16 cellular contexts compared by ENCODE assay signal in genomic region chr19:46635920-46636761, GRCh38. TPM values are rescaled to one million over a fixed set of nuclear protein-coding genes. Genes with fewer than 3 reads are reported as not detected.
DNase-seq lines count a peak whose midpoint lies in the region; ATAC-seq, FAIRE-seq and TF ChIP-seq lines count a peak whose summit lies in the region.
"Had no signal": no experiment of that assay in that cellular context is flagged by ENCODE, and none has a peak within 500 bp of the region (broad histone marks: within the 10 kb centered on the region; RNA-seq: fewer than 3 reads in every experiment).

Gene GNG8, minus strand, starts transcription at chr19:46636202. Its CDS starts 1,520 bp downstream, at chr19:46634682.

- H3K4me2 ChIP-seq in A549 (peak within 1 kb of the TSS; percentile 100), mesenchymal stem cell (ENCODE audit: low read length, poor library complexity, severe bottlenecking) (no peak within 1 kb of the TSS)

- peaks cover 8% of the 10 kb centered on the region for H3K4me1 Mint-ChIP-seq in Caco-2 (ENCODE audit: low read depth, unreplicated experiment)
- peaks cover 24% of the 10 kb centered on the region for H3K4me1 Mint-ChIP-seq in activated T-cell treated with anti-CD3 and anti-CD28 coated beads, Interleukin-2, amount 50 U/mL, for 4 hours (ENCODE audit: low read depth)

- peak within 1 kb of the TSS in 1 of 2 experiments; percentile 81 for H2BK12ac ChIP-seq in mesenchymal stem cell (ENCODE audit: low read length in 2 of 2)

- H3K4ac ChIP-seq in mesenchymal stem cell (ENCODE audit: low read depth in 1 of 2, low read length in 2 of 2) = no peak within 1 kb of the TSS

- H3K36me3 Mint-ChIP-seq in Caco-2 (ENCODE audit: insufficient read depth, unreplicated experiment) = no peaks in the 10 kb centered on the region
- no peaks in the 10 kb centered on the region for H3K36me3 Mint-ChIP-seq in activated T-cell treated with anti-CD3 and anti-CD28 coated beads, Interleukin-2, amount 50 U/mL, for 4 hours (ENCODE audit: insufficient read depth)

- H3K4me1 ChIP-seq in A549 (peaks cover 25% of the 10 kb centered on the region), Caco-2 (peaks cover 14% of the 10 kb centered on the region), mesenchymal stem cell (ENCODE audit: control insufficient read depth, insufficient read depth, low read depth, low read length) (peaks cover 27% of the 10 kb centered on the region)

- peak within 1 kb of the TSS; percentile 13 for H3K4me3 Mint-ChIP-seq in Caco-2 (ENCODE audit: unreplicated experiment)
- peak within 1 kb of the TSS; percentile 60 for H3K4me3 Mint-ChIP-seq in activated T-cell treated with anti-CD3 and anti-CD28 coated beads, Interleukin-2, amount 50 U/mL, for 4 hours

- H3K9me3 ChIP-seq in A549 (no peaks in the 10 kb centered on the region), Caco-2 (no peaks in the 10 kb centered on the region), mesenchymal stem cell (ENCODE audit: control insufficient read depth, low read length) (no peaks in the 10 kb centered on the region)
- H3K9me3 ChIP-seq: ovary had no signal

- TF ChIP-seq RAD21 in A549 (conservative IDR thresholded peaks at IDR 0.05 in 1 of 2, IDR thresholded peaks at IDR 0.05 in 1 of 2) = no peak

- no peaks in the 10 kb centered on the region for H3K79me1 ChIP-seq in mesenchymal stem cell (replicated peaks; ENCODE audit: low read length, poor library complexity, severe bottlenecking)

- BruUV-seq in Caco-2 (replicated peaks; lab: Mats Ljungman, UMichigan) = no TSS peak

- no peak within 1 kb of the TSS for H2AK5ac ChIP-seq in mesenchymal stem cell (ENCODE audit: low read length, severe bottlenecking)

- H3K9ac ChIP-seq in mesenchymal stem cell (ENCODE audit: low read length) = no peak within 1 kb of the TSS

- H3K4me3 ChIP-seq in A549 (peak within 1 kb of the TSS; percentile 53; the same call in 1 of the 3 replicates), Caco-2 (ENCODE audit: low read depth, low read length) (no peak within 1 kb of the TSS), mesenchymal stem cell (ENCODE audit: insufficient read depth in 1 of 2, low read depth in 1 of 2, low read length in 2 of 2) (no peak within 1 kb of the TSS)

- TF ChIP-seq CTCF in A549 (IDR thresholded peaks at IDR 0.05) (no peak), Caco-2 (IDR thresholded peaks at IDR 0.05; ENCODE audit: insufficient read depth in 1 of 2, low read depth in 1 of 2, low read length in 1 of 2, severe bottlenecking in 1 of 2, unreplicated experiment in 1 of 2) (no peak), GM10248 (IDR thresholded peaks at IDR 0.05; ENCODE audit: control extremely low read depth, extremely low read depth, low read depth, missing control alignments) (no peak)

- WGBS in A549 (ENCODE audit: missing lambda C conversion rate) = 46% methylated on average over 22 of the region's 34 CpGs
- WGBS in mesenchymal stem cell = 30% methylated on average over 28 of the region's 34 CpGs

- H3K18ac ChIP-seq in mesenchymal stem cell (ENCODE audit: low read depth in 1 of 2, low read length in 2 of 2) = peak within 1 kb of the TSS in 1 of 2 experiments; percentile 61

- H2BK5ac ChIP-seq in mesenchymal stem cell (ENCODE audit: low read depth, low read length, poor library complexity, severe bottlenecking) = no peak within 1 kb of the TSS

- peak within 1 kb of the TSS; percentile 75 for H2BK15ac ChIP-seq in mesenchymal stem cell (ENCODE audit: low read depth, poor library complexity, severe bottlenecking)

- CTCF ChIA-PET in A549 (lab: Yijun Ruan, JAX) = interaction anchor here (0.7 to 28.7 kb wide), 8 partner anchors 9 to 131 kb away, joined by 3 to 737 read pairs (median 6); partner anchors contain the start of genes CALM3 and DACT3
- CTCF ChIA-PET in Caco-2 (lab: Charles Lee) = interaction anchor here (1.0 to 1.6 kb wide), 2 partner anchors 19 to 25 kb away, joined by 3 to 7 read pairs; partner anchors contain the start of gene DACT3
- CTCF ChIA-PET in GM10248 (lab: Yijun Ruan, JAX) = interaction anchor here (1.1 to 1.8 kb wide), 4 partner anchors 12 to 25 kb away, joined by 3 to 13 read pairs (median 4); partner anchors contain the start of gene DACT3

- no peaks in the 10 kb centered on the region for H3K36me3 ChIP-seq in Caco-2 (ENCODE audit: control insufficient read depth, insufficient read depth, low read length)
- no peaks in the 10 kb centered on the region for H3K36me3 ChIP-seq in mesenchymal stem cell (ENCODE audit: control insufficient read depth in 1 of 2, insufficient read depth in 2 of 2, low read depth in 1 of 2, low read length in 2 of 2)
- H3K36me3 ChIP-seq: ovary had no signal

- no peak within 1 kb of the TSS for H4K91ac ChIP-seq in mesenchymal stem cell (ENCODE audit: low read length)

- intact Hi-C loops in Caco-2 (cut with micrococcal nuclease; ENCODE audit: unreplicated experiment) = no loop called here

- no peak for TF ChIP-seq EP300 in A549 (IDR thresholded peaks at IDR 0.05)

- H3K27ac ChIP-seq in A549 = peak within 1 kb of the TSS in 1 of 2 experiments; percentile 69; a peak in 1 of 6 replicates
- H3K27ac ChIP-seq in mesenchymal stem cell (ENCODE audit: low read length, poor library complexity, severe bottlenecking) = no peak within 1 kb of the TSS
- H3K27ac ChIP-seq: ovary had no signal

- POLR2A ChIA-PET in A549 (lab: Yijun Ruan, JAX) (no interaction called here), Caco-2 (lab: Charles Lee) (no interaction called here), GM10248 (lab: Yijun Ruan, JAX) (interaction anchor here (0.5 to 0.6 kb wide), 2 partner anchors 25 kb away, joined by 3 read pairs; partner anchors contain the start of gene DACT3)

- H3K27me3 ChIP-seq in Caco-2 (replicated peaks; ENCODE audit: control insufficient read depth, insufficient read depth, low read length) (no peaks in the 10 kb centered on the region; the same call in 1 of the 2 replicates), mesenchymal stem cell (ENCODE audit: control insufficient read depth in 1 of 2, insufficient read depth in 1 of 2, low read length in 2 of 2) (peaks cover 12 to 43% of the 10 kb centered on the region in 2 experiments)
- H3K27me3 ChIP-seq: ovary had no signal

- H2AFZ ChIP-seq in mesenchymal stem cell (ENCODE audit: low read depth, low read length) = no peak within 1 kb of the TSS

- peak within 1 kb of the TSS; percentile 39 for H4K8ac ChIP-seq in mesenchymal stem cell (ENCODE audit: low read length)

- no peak for DNase-seq in A549 (ENCODE audit: low read depth in 1 of 2, low spot score in 1 of 2)
- DNase-seq in Caco-2 = peak in 1 of 2 experiments; percentile 38
- no peak for DNase-seq in activated T-cell treated with anti-CD3 and anti-CD28 coated beads, Interleukin-2, amount 50 U/mL, for 4 hours
- DNase-seq in mesenchymal stem cell = no peak
- DNase-seq in GM10248 (ENCODE audit: extremely low spot score) = no peak
- DNase-seq in HuH-7 (ENCODE audit: low spot score) = no peak
- DNase-seq in cerebellar cortex (ENCODE audit: low spot score) = no peak
- DNase-seq: DMS 273 treated with DMSO at 0.1 percent for 48 hours, kidney, NCI-H1105, ovary, RPMI8226 had no signal

- H2BK120ac ChIP-seq in mesenchymal stem cell (ENCODE audit: low read depth, low read length) = no peak within 1 kb of the TSS

- TF ChIP-seq POLR2A in A549 (IDR thresholded peaks at IDR 0.05; ENCODE audit: low read length) = no peak

- no peak within 1 kb of the TSS for H3K27ac Mint-ChIP-seq in Caco-2 (ENCODE audit: unreplicated experiment)

- H3K14ac ChIP-seq in mesenchymal stem cell (ENCODE audit: low read length in 2 of 2) = no peak within 1 kb of the TSS

- peaks cover 16% of the 10 kb centered on the region for H3K27me3 Mint-ChIP-seq in Caco-2 (ENCODE audit: insufficient read depth, unreplicated experiment)
- H3K27me3 Mint-ChIP-seq in activated T-cell treated with anti-CD3 and anti-CD28 coated beads, Interleukin-2, amount 50 U/mL, for 4 hours (ENCODE audit: low read depth) = peaks cover 3% of the 10 kb centered on the region

- no peak within 1 kb of the TSS for H3K23ac ChIP-seq in mesenchymal stem cell (ENCODE audit: low read length in 2 of 2)

- H3K9me3 Mint-ChIP-seq in Caco-2 (ENCODE audit: unreplicated experiment) = no peaks in the 10 kb centered on the region
- no peaks in the 10 kb centered on the region for H3K9me3 Mint-ChIP-seq in activated T-cell treated with anti-CD3 and anti-CD28 coated beads, Interleukin-2, amount 50 U/mL, for 4 hours

- ATAC-seq in A549 = no peak
- ATAC-seq in activated T-cell treated with anti-CD3 and anti-CD28 coated beads, Interleukin-2, amount 50 U/mL, for 4 hours = no peak
- ATAC-seq in HG03571 (IDR thresholded peaks at IDR 0.05; ENCODE audit: unreplicated experiment) = no peak

- FAIRE-seq in A549 (lab: Jason Lieb, UNC) = no peak
- FAIRE-seq: GM18507, kidney, urothelium cell line had no signal

TF ChIP-seq in A549, 52 proteins besides CTCF, POLR2A, EP300 and RAD21 (continues in another document):
- TF ChIP-seq RNF2 (IDR thresholded peaks at IDR 0.05; ENCODE audit: borderline replicate concordance, low read depth) (no peak), ZNF302 (CRISPR knock-in tag; IDR thresholded peaks at IDR 0.05) (no peak), SREBF2 (IDR thresholded peaks at IDR 0.05) (no peak)
- TF ChIP-seq, protein P1, sequence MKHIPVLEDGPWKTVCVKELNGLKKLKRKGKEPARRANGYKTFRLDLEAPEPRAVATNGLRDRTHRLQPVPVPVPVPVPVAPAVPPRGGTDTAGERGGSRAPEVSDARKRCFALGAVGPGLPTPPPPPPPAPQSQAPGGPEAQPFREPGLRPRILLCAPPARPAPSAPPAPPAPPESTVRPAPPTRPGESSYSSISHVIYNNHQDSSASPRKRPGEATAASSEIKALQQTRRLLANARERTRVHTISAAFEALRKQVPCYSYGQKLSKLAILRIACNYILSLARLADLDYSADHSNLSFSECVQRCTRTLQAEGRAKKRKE (CRISPR knock-in tag; IDR thresholded peaks at IDR 0.05; ENCODE audit: low read depth) = no peak

RNA-seq across cellular contexts. Expression of gene GNG8, which starts in this region (rescaled TPM):
- polyA plus RNA-seq in A549 (2011; rRNA removed) = not detected in 2 replicates
- polyA plus RNA-seq in A549 (2012; cell fraction: cytosol; rRNA removed) = not detected in 2 replicates
- polyA plus RNA-seq in A549 (2012; cell fraction: nucleus; rRNA removed) = not detected in 2 replicates
- polyA plus RNA-seq in A549 (2017; fragmentation: RNase III; extraction: RNeasy Plus Mini Kit Qiagen cat#74134 plus additional on column Dnase treatment) = not detected in 3 replicates
- not detected in 2 replicates for polyA minus RNA-seq in A549 (2011; rRNA and poly(A)+ RNA removed)
- total RNA-seq in Caco-2 (2022) = not detected in 2 replicates
- 1 to 10 TPM; 1.5 to 2.6 (median 2.4) TPM for total RNA-seq in activated T-cell treated with anti-CD3 and anti-CD28 coated beads, Interleukin-2, amount 50 U/mL, for 4 hours
- polyA plus RNA-seq in mesenchymal stem cell (2013, experiment 1 of 2) = not detected
- 1.3 TPM for polyA plus RNA-seq in mesenchymal stem cell (2013, experiment 2 of 2)
- total RNA-seq: kidney, ovary had no signal
- polyA plus RNA-seq: esophagus, ovary had no signal
